8 cellular contexts compared by ENCODE assay signal in the genomic region with DNA sequence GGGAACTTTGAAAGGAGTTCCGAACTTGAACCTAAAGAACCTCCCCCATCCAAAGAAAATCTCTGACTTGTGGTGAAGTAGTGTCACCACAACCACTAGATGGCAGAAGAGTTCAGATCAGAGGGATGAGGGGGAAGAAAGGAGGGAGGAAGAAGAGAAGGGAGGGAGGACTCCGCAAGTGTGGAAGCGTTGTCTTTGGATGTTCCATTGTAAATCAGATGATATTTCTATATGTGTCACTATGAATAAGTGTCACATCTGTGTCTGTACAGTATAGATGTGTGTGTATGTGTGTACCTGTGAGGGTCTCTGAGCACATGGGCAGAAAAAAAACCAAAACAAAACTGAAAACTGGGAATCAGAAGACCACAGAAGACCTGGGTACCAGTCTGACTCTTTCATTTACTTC. TPM values are rescaled to one million over a fixed set of nuclear protein-coding genes. Genes with fewer than 3 reads are reported as not detected.
DNase-seq lines count a peak whose midpoint lies in the region; ATAC-seq and TF ChIP-seq lines count a peak whose summit lies in the region.

No MANE protein-coding gene starts in this region.

- H3K36me3 ChIP-seq in neutrophil: no peaks in the 10 kb centered on the region

- H3K4me1 ChIP-seq in neutrophil (ENCODE audit: control insufficient read depth in 1 of 2, insufficient read depth in 1 of 2, low read depth in 1 of 2, low read length in 1 of 2): peaks cover 0 to 9% of the 10 kb centered on the region in 2 experiments

- no peaks in the 10 kb centered on the region for H3K9me3 Mint-ChIP-seq in activated CD4-positive, alpha-beta T cell treated with anti-CD3 and anti-CD28 coated beads, Interleukin-2, amount 10 ng/mL, durations not matched to agents 7 days and 5 days

- no peaks in the 10 kb centered on the region for H3K9me3 ChIP-seq in neutrophil

- H3K4me3 ChIP-seq in fibroblast of villous mesenchyme (ENCODE audit: low read depth, low read length) (no peak overlapping the region), neutrophil (ENCODE audit: low read depth in 1 of 2, low read length in 1 of 2) (no peak overlapping the region)

- TF ChIP-seq CTCF in fibroblast of villous mesenchyme (IDR thresholded peaks at IDR 0.05; ENCODE audit: insufficient read depth, low read depth, low read length) (peak; percentile 86), neutrophil (IDR thresholded peaks at IDR 0.05) (peak; percentile 56)

- H3K27me3 ChIP-seq in neutrophil: no peaks in the 10 kb centered on the region

- no peaks in the 10 kb centered on the region for H3K27me3 Mint-ChIP-seq in activated CD4-positive, alpha-beta T cell treated with anti-CD3 and anti-CD28 coated beads, Interleukin-2, amount 10 ng/mL, durations not matched to agents 7 days and 5 days

- CTCF ChIA-PET in activated CD4-positive, alpha-beta T cell treated with anti-CD3 and anti-CD28 coated beads, Interleukin-2, amount 10 ng/mL, durations not matched to agents 7 days and 5 days (lab: Charles Lee): interaction anchor here (0.7 to 2.0 kb wide), 9 partner anchors 10 to 219 kb away, joined by 3 to 6 read pairs (median 4); no protein-coding TSS in a partner anchor

- H3K27ac Mint-ChIP-seq in activated CD4-positive, alpha-beta T cell treated with anti-CD3 and anti-CD28 coated beads, Interleukin-2, amount 10 ng/mL, durations not matched to agents 7 days and 5 days: peak overlapping the region; percentile 0

- H3K27ac ChIP-seq in neutrophil: no peak overlapping the region

- peak overlapping the region; percentile 23 for H3K4me3 Mint-ChIP-seq in activated CD4-positive, alpha-beta T cell treated with anti-CD3 and anti-CD28 coated beads, Interleukin-2, amount 10 ng/mL, durations not matched to agents 7 days and 5 days

- POLR2A ChIA-PET in activated CD4-positive, alpha-beta T cell treated with anti-CD3 and anti-CD28 coated beads, Interleukin-2, amount 10 ng/mL, durations not matched to agents 7 days and 5 days (lab: Charles Lee): no interaction called here

- ATAC-seq in HG02610 (IDR thresholded peaks at IDR 0.05; ENCODE audit: unreplicated experiment) (peak; percentile 47), HG03354 (IDR thresholded peaks at IDR 0.05; ENCODE audit: poor library complexity, severe bottlenecking, unreplicated experiment) (no peak), HG03159 (IDR thresholded peaks at IDR 0.05; ENCODE audit: unreplicated experiment) (no peak)

- H3K4me1 Mint-ChIP-seq in activated CD4-positive, alpha-beta T cell treated with anti-CD3 and anti-CD28 coated beads, Interleukin-2, amount 10 ng/mL, durations not matched to agents 7 days and 5 days: peaks cover 10% of the 10 kb centered on the region

- H3K36me3 Mint-ChIP-seq in activated CD4-positive, alpha-beta T cell treated with anti-CD3 and anti-CD28 coated beads, Interleukin-2, amount 10 ng/mL, durations not matched to agents 7 days and 5 days (ENCODE audit: low read depth): no peaks in the 10 kb centered on the region

- DNase-seq in DMS 273 treated with DMSO at 0.1 percent for 48 hours (lab: John Stamatoyannopoulos, UW) (peak; percentile 3), NCI-H524 treated with DMSO at 0.1 percent for 48 hours (lab: John Stamatoyannopoulos, UW) (peak; percentile 60), fibroblast of villous mesenchyme (ENCODE audit: low read depth) (peak; percentile 83)
- DNase-seq in activated CD4-positive, alpha-beta T cell treated with anti-CD3 and anti-CD28 coated beads, Interleukin-2, amount 10 ng/mL, durations not matched to agents 7 days and 5 days: peak; percentile 69

RNA-seq across cellular contexts. Expression of gene SLC24A1, which starts 16.9 kb away (rescaled TPM):
- total RNA-seq in activated CD4-positive, alpha-beta T cell treated with anti-CD3 and anti-CD28 coated beads, Interleukin-2, amount 10 ng/mL, durations not matched to agents 7 days and 5 days: 1 to 10 TPM; 4.3 to 5.4 TPM
- total RNA-seq in fibroblast of villous mesenchyme: 5.2 and 9.3 TPM in 2 replicates

RNA-seq across cellular contexts. Expression of gene INTS14, which starts 27.8 kb away (rescaled TPM):
- total RNA-seq in activated CD4-positive, alpha-beta T cell treated with anti-CD3 and anti-CD28 coated beads, Interleukin-2, amount 10 ng/mL, durations not matched to agents 7 days and 5 days: 10 to 100 TPM; 38.4 to 46.8 TPM
- total RNA-seq in fibroblast of villous mesenchyme: 41.0 and 41.2 TPM in 2 replicates

Comparison
In these comparisons a context has a peak if more than half of its experiments do, and no peak if none do; other contexts are left out.
1. DNase-seq: peak in every context shown above with its lines; median percentile 83 in fibroblast of villous mesenchyme; 69 in activated CD4-positive, alpha-beta T cell treated with anti-CD3 and anti-CD28 coated beads, Interleukin-2, amount 10 ng/mL, durations not matched to agents 7 days and 5 days; 60 in NCI-H524 treated with DMSO at 0.1 percent for 48 hours; 3 in DMS 273 treated with DMSO at 0.1 percent for 48 hours.